ENCODE assay signal across 21 cellular contexts in genomic region chr3:33722186-33722585, GRCh38. TPM values are rescaled to one million over a fixed set of nuclear protein-coding genes. Genes with fewer than 3 reads are reported as not detected.
DNase-seq lines count a peak whose midpoint lies in the region; ATAC-seq and TF ChIP-seq lines count a peak whose summit lies in the region.
"Had no signal": no experiment of that assay in that cellular context is flagged by ENCODE, and none has a peak within 500 bp of the region (broad histone marks: within the 10 kb centered on the region; RNA-seq: fewer than 3 reads in every experiment).

No MANE protein-coding gene starts in this region.

- TF ChIP-seq CTCF in mammary epithelial cell (conservative IDR thresholded peaks at IDR 0.05 in 1 of 2, IDR thresholded peaks at IDR 0.05 in 1 of 2; ENCODE audit: extremely low read depth in 1 of 2, insufficient read depth in 1 of 2, low read depth in 1 of 2, low read length in 2 of 2) (no peak), breast epithelium (IDR thresholded peaks at IDR 0.05) (no peak)

- in situ Hi-C loops in mammary epithelial cell (cut with MboI; ENCODE audit: low sequenced_read_pairs in 2 of 2), result no loop called here

- H3K4me1 Mint-ChIP-seq in stimulated activated naive CD8-positive, alpha-beta T cell treated with anti-CD3 and anti-CD28 coated beads, Interleukin-15, amount 100 ng/mL, for 72 hours, result no peaks in the 10 kb centered on the region

- intact Hi-C loops in mammary epithelial cell (cut with micrococcal nuclease) (no loop called here), breast epithelium (cut with DNase I; ENCODE audit: low total_unique reads) (no loop called here), aorta (cut with DNase I) (no loop called here)

- H3K9me3 ChIP-seq in mammary epithelial cell (replicated peaks; ENCODE audit: insufficient read depth, low read length) (no peaks in the 10 kb centered on the region), breast epithelium (no peaks in the 10 kb centered on the region), aorta (ENCODE audit: control insufficient read depth, low read length) (no peaks in the 10 kb centered on the region)
- H3K9me3 ChIP-seq: right lobe of liver had no signal

- H3K4me3 Mint-ChIP-seq in stimulated activated naive CD8-positive, alpha-beta T cell treated with anti-CD3 and anti-CD28 coated beads, Interleukin-15, amount 100 ng/mL, for 72 hours, result no peak overlapping the region
- H3K4me3 Mint-ChIP-seq: activated CD8-positive, alpha-beta T cell treated with anti-CD3 and anti-CD28 coated beads, Interleukin-2, amount 10 ng/mL, durations not matched to agents 7 days and 5 days; activated T-cell treated with anti-CD3 and anti-CD28 coated beads, Interleukin-2, amount 50 U/mL, for 24 hours; type B pancreatic cell had no signal

- H3K27me3 Mint-ChIP-seq in stimulated activated naive CD8-positive, alpha-beta T cell treated with anti-CD3 and anti-CD28 coated beads, Interleukin-15, amount 100 ng/mL, for 72 hours, result no peaks in the 10 kb centered on the region
- H3K27me3 Mint-ChIP-seq: activated T-cell treated with anti-CD3 and anti-CD28 coated beads, Interleukin-2, amount 50 U/mL, for 24 hours; type B pancreatic cell had no signal

- dilution Hi-C loops in mammary epithelial cell (cut with HindIII; ENCODE audit: low sequenced_read_pairs), result no loop called here

- no peak overlapping the region for H3K27ac Mint-ChIP-seq in stimulated activated naive CD8-positive, alpha-beta T cell treated with anti-CD3 and anti-CD28 coated beads, Interleukin-15, amount 100 ng/mL, for 72 hours
- H3K27ac Mint-ChIP-seq: activated CD8-positive, alpha-beta T cell treated with anti-CD3 and anti-CD28 coated beads, Interleukin-2, amount 10 ng/mL, durations not matched to agents 7 days and 5 days; activated naive CD4-positive, alpha-beta T cell treated with anti-CD3 and anti-CD28 coated beads, Interleukin-2, amount 50 U/mL, for 72 hours; activated T-cell treated with anti-CD3 and anti-CD28 coated beads, Interleukin-2, amount 50 U/mL, for 24 hours; type B pancreatic cell had no signal

- H3K4me1 ChIP-seq in mammary epithelial cell (ENCODE audit: insufficient read depth, low read length), result peaks cover 5% of the 10 kb centered on the region
- H3K4me1 ChIP-seq in breast epithelium, result no peaks in the 10 kb centered on the region
- H3K4me1 ChIP-seq in aorta (ENCODE audit: control insufficient read depth in 1 of 2, insufficient read depth in 2 of 2, low read length in 2 of 2), result peaks cover 4 to 7% of the 10 kb centered on the region in 2 donors
- H3K4me1 ChIP-seq: right lobe of liver had no signal

- no peak overlapping the region for H3K9ac ChIP-seq in mammary epithelial cell (ENCODE audit: insufficient read depth, low read length)

- H3K36me3 ChIP-seq in mammary epithelial cell (ENCODE audit: insufficient read depth, low read length) (no peaks in the 10 kb centered on the region), breast epithelium (no peaks in the 10 kb centered on the region), aorta (ENCODE audit: control insufficient read depth in 1 of 2, insufficient read depth in 2 of 2, low read length in 1 of 2) (no peaks in the 10 kb centered on the region)
- H3K36me3 ChIP-seq: cardiac muscle cell, right lobe of liver had no signal

- no peak overlapping the region for H3K4me3 ChIP-seq in mammary epithelial cell (replicated peaks in 1 of 3; ENCODE audit: insufficient read depth in 1 of 3, low read depth in 2 of 3, low read length in 3 of 3)
- H3K4me3 ChIP-seq in breast epithelium, result no peak overlapping the region
- H3K4me3 ChIP-seq in aorta (ENCODE audit: low read length in 2 of 2), result no peak overlapping the region
- H3K4me3 ChIP-seq: cardiac muscle cell, GM12878, right lobe of liver had no signal

- H3K79me2 ChIP-seq in mammary epithelial cell (ENCODE audit: insufficient read depth, low read length), result peaks cover 6% of the 10 kb centered on the region

- no peak for TF ChIP-seq POLR2A in breast epithelium (IDR thresholded peaks at IDR 0.05)

- H2AFZ ChIP-seq in mammary epithelial cell (ENCODE audit: low read depth, low read length), result peak overlapping the region; percentile 4

- CTCF ChIA-PET in mammary epithelial cell (lab: Charles Lee; ENCODE audit: low non-redundant PET), result no interaction called here

- BruUV-seq in mammary epithelial cell (replicated peaks; lab: Mats Ljungman, UMichigan), result no TSS peak

- no peaks in the 10 kb centered on the region for H4K20me1 ChIP-seq in mammary epithelial cell (ENCODE audit: insufficient read depth, low read length)

- no peaks in the 10 kb centered on the region for H3K9me3 Mint-ChIP-seq in stimulated activated naive CD8-positive, alpha-beta T cell treated with anti-CD3 and anti-CD28 coated beads, Interleukin-15, amount 100 ng/mL, for 72 hours
- H3K9me3 Mint-ChIP-seq: activated naive CD4-positive, alpha-beta T cell treated with anti-CD3 and anti-CD28 coated beads, Interleukin-2, amount 50 U/mL, for 72 hours; activated T-cell treated with anti-CD3 and anti-CD28 coated beads, Interleukin-2, amount 50 U/mL, for 24 hours; type B pancreatic cell had no signal

- no peak for DNase-seq in mammary epithelial cell
- DNase-seq in breast epithelium (ENCODE audit: low spot score in 2 of 2), result no peak
- peak; percentile 6 for DNase-seq in astrocyte of the hippocampus (ENCODE audit: low read depth, low spot score)
- DNase-seq in iris pigment epithelial cell (ENCODE audit: low read depth), result peak; percentile 57
- no peak for DNase-seq in aorta
- no peak for DNase-seq in stimulated activated naive CD8-positive, alpha-beta T cell treated with anti-CD3 and anti-CD28 coated beads, Interleukin-15, amount 100 ng/mL, for 72 hours
- DNase-seq in NCI-H226, result no peak
- DNase-seq: activated CD8-positive, alpha-beta T cell treated with anti-CD3 and anti-CD28 coated beads, Interleukin-2, amount 10 ng/mL, durations not matched to agents 7 days and 5 days; activated T-cell treated with anti-CD3 and anti-CD28 coated beads, Interleukin-2, amount 50 U/mL, for 24 hours; C1 segment of cervical spinal cord; NCI-H1694; NCI-H2227 treated with DMSO at 0.1 percent for 48 hours; right lobe of liver; stimulated activated naive CD8-positive, alpha-beta T cell treated with anti-CD3 and anti-CD28 coated beads, Interleukin-15, Interleukin-2, amounts not matched to agents 100 U/mL and 50 U/mL, for 24 hours; T1000 had no signal

- 100% methylated on average over 1 of the region's 1 CpG for WGBS in mammary epithelial cell (ENCODE audit: low coverage, missing lambda C conversion rate)
- 82 to 88% methylated on average over 1 of the region's 1 CpG for WGBS in aorta, 2 donors

- H3K27me3 ChIP-seq in mammary epithelial cell (ENCODE audit: insufficient read depth, low read length) (no peaks in the 10 kb centered on the region), breast epithelium (no peaks in the 10 kb centered on the region), aorta (ENCODE audit: control insufficient read depth in 1 of 2, insufficient read depth in 2 of 2, low read length in 1 of 2) (no peaks in the 10 kb centered on the region)
- H3K27me3 ChIP-seq: cardiac muscle cell, right lobe of liver had no signal

- ATAC-seq in aorta (ENCODE audit: low FRiP score) (no peak), GM18868 (IDR thresholded peaks at IDR 0.05; ENCODE audit: unreplicated experiment) (no peak)
- no peak for ATAC-seq in stimulated activated naive CD8-positive, alpha-beta T cell treated with anti-CD3 and anti-CD28 coated beads, Interleukin-15, amount 100 ng/mL, for 72 hours
- ATAC-seq: activated CD4-positive, CD25-positive, alpha-beta regulatory T cell treated with anti-CD3 and anti-CD28 coated beads, Interleukin-2, amount 50 U/mL, for 24 hours; activated CD8-positive, alpha-beta T cell treated with anti-CD3 and anti-CD28 coated beads, Interleukin-2, amount 10 ng/mL, durations not matched to agents 7 days and 5 days; activated naive CD4-positive, alpha-beta T cell treated with anti-CD3 and anti-CD28 coated beads, Interleukin-2, amount 50 U/mL, for 72 hours; GM12878; right lobe of liver; stimulated activated naive CD8-positive, alpha-beta T cell treated with anti-CD3 and anti-CD28 coated beads, Interleukin-15, Interleukin-2, amounts not matched to agents 100 U/mL and 50 U/mL, for 24 hours had no signal

- no peak overlapping the region for H3K4me2 ChIP-seq in mammary epithelial cell (ENCODE audit: insufficient read depth, low read depth, low read length)

- H3K27ac ChIP-seq in mammary epithelial cell (ENCODE audit: insufficient read depth, low read depth, low read length) (no peak overlapping the region), breast epithelium (no peak overlapping the region), aorta (ENCODE audit: low read depth in 1 of 2, low read length in 2 of 2) (peak overlapping the region; percentile 61 to 93)
- H3K27ac ChIP-seq: cardiac muscle cell had no signal

RNA-seq across cellular contexts. Expression of gene CLASP2, which starts 4.1 kb away (rescaled TPM):
- 10 to 100 TPM; 50.7 to 54.8 TPM for total RNA-seq in mammary epithelial cell
- 18.1 TPM for polyA plus RNA-seq in mammary epithelial cell
- polyA minus RNA-seq in mammary epithelial cell, result 28.5 TPM
- 100 to 1,000 TPM in 1 of 3 donors, 10 to 100 TPM in 2; 57.1 to 108 (median 86.9) TPM for total RNA-seq in breast epithelium
- 100 to 1,000 TPM; 103 to 168 TPM for total RNA-seq in aorta
- polyA plus RNA-seq in aorta, result 10 to 100 TPM; 11.9 to 21.4 TPM

Comparison
In these comparisons a context has a peak if more than half of its experiments do, and no peak if none do; other contexts are left out.
1. DNase-seq: peak in astrocyte of the hippocampus (single experiment) and iris pigment epithelial cell (single experiment); none in mammary epithelial cell (single experiment), breast epithelium (0 of 2), aorta (0 of 2), stimulated activated naive CD8-positive, alpha-beta T cell treated with anti-CD3 and anti-CD28 coated beads, Interleukin-15, amount 100 ng/mL, for 72 hours (0 of 2) and NCI-H226 (single experiment).
2. H3K27ac ChIP-seq: peak in aorta (2 of 2); none in mammary epithelial cell (single experiment) and breast epithelium (0 of 2).